13 cellular contexts compared by ENCODE assay signal in genomic region chr6:157984686-157985225, GRCh38. TPM values are rescaled to one million over a fixed set of nuclear protein-coding genes. Genes with fewer than 3 reads are reported as not detected.
DNase-seq lines count a peak whose midpoint lies in the region; FAIRE-seq and TF ChIP-seq lines count a peak whose summit lies in the region.
"Had no signal": no experiment of that assay in that cellular context is flagged by ENCODE, and none has a peak within 500 bp of the region (broad histone marks: within the 10 kb centered on the region; RNA-seq: fewer than 3 reads in every experiment).

No MANE protein-coding gene starts in this region.

- H3K4me2 ChIP-seq in H9 (ENCODE audit: insufficient read depth, insufficient read length, low read length): no peak overlapping the region

- no peak overlapping the region for H3K23ac ChIP-seq in H9 (ENCODE audit: insufficient read length, low read depth, low read length)

- H2BK15ac ChIP-seq in H9 (ENCODE audit: low read depth, low read length): no peak overlapping the region

- no peak overlapping the region for H2BK20ac ChIP-seq in H9 (ENCODE audit: low read depth, low read length, poor library complexity, severe bottlenecking)

- H3K14ac ChIP-seq in H9 (ENCODE audit: insufficient read depth, low read length): 0 out of 2 replicates have a peak overlapping the region, but pooled peaks have one; percentile 35

- no peak overlapping the region for H4K8ac ChIP-seq in H9 (replicated peaks; ENCODE audit: insufficient read length, low read depth, low read length)

- H2BK12ac ChIP-seq in H9 (ENCODE audit: insufficient read length, low read depth, low read length): no peak overlapping the region

- 0 out of 5 replicates have a peak overlapping the region, but pooled peaks of 1 of the 2 experiments have one; percentile 26 for H3K4me3 Mint-ChIP-seq in H9
- peak overlapping the region; percentile 68 for H3K4me3 Mint-ChIP-seq in activated T-helper 1 cell treated with anti-CD3 and anti-CD28 coated beads, Interleukin-12 subunit alpha, Interleukin-12 subunit beta, Interleukin-2, Interleukin-4 antibody, amounts not matched to agents 30 ng/mL and 10 ng/mL and 1 ng/mL, durations not matched to agents 14 hours and 24 hours and 36 hours
- peak overlapping the region; percentile 24 for H3K4me3 Mint-ChIP-seq in mesothelial cell of epicardium
- H3K4me3 Mint-ChIP-seq: memory B cell had no signal

- H3K27me3 Mint-ChIP-seq in H9 (ENCODE audit: low read depth) (peaks cover 15% of the 10 kb centered on the region), mesothelial cell of epicardium (ENCODE audit: low read depth) (no peaks in the 10 kb centered on the region)
- H3K27me3 Mint-ChIP-seq in activated T-helper 1 cell treated with anti-CD3 and anti-CD28 coated beads, Interleukin-12 subunit alpha, Interleukin-12 subunit beta, Interleukin-2, Interleukin-4 antibody, amounts not matched to agents 30 ng/mL and 10 ng/mL and 1 ng/mL, durations not matched to agents 14 hours and 24 hours and 36 hours (ENCODE audit: insufficient read depth): peaks cover 5% of the 10 kb centered on the region
- H3K27me3 Mint-ChIP-seq: memory B cell had no signal

- peak overlapping the region; percentile 87; the same call in 1 of the 2 replicates for H3K4me3 ChIP-seq in ACC112 (ENCODE audit: low read depth, low read length)

- peaks cover 11% of the 10 kb centered on the region for H3K23me2 ChIP-seq in H9 (ENCODE audit: insufficient read length, low read depth, low read length, poor library complexity, severe bottlenecking)

- H3K36me3 Mint-ChIP-seq in H9 (ENCODE audit: insufficient read depth in 1 of 3, low read depth in 3 of 3) (no peaks in the 10 kb centered on the region; a peak in 1 of 7 replicates), mesothelial cell of epicardium (no peaks in the 10 kb centered on the region)
- H3K36me3 Mint-ChIP-seq in activated T-helper 1 cell treated with anti-CD3 and anti-CD28 coated beads, Interleukin-12 subunit alpha, Interleukin-12 subunit beta, Interleukin-2, Interleukin-4 antibody, amounts not matched to agents 30 ng/mL and 10 ng/mL and 1 ng/mL, durations not matched to agents 14 hours and 24 hours and 36 hours (ENCODE audit: low read depth): peaks cover 9% of the 10 kb centered on the region
- H3K36me3 Mint-ChIP-seq: memory B cell had no signal

- H2BK120ac ChIP-seq in H9 (ENCODE audit: low read depth, low read length, poor library complexity, severe bottlenecking): no peak overlapping the region

- no peak overlapping the region for H4K91ac ChIP-seq in H9 (ENCODE audit: insufficient read length, low read depth, low read length)

- H2AFZ ChIP-seq in ACC112 (ENCODE audit: low read length, unreplicated experiment) (no peak overlapping the region), H9 (ENCODE audit: low read length) (no peak overlapping the region)

- FAIRE-seq in RCC 7860 (lab: Jason Lieb, UNC): no peak

- no peak overlapping the region for H3T11ph ChIP-seq in H9 (ENCODE audit: low read length)

- TF ChIP-seq CTCF in H9 (conservative IDR thresholded peaks at IDR 0.05) (no peak), mesothelial cell of epicardium (IDR thresholded peaks at IDR 0.05; ENCODE audit: unreplicated experiment) (no peak), GM10266 (IDR thresholded peaks at IDR 0.05; ENCODE audit: control insufficient read depth, insufficient read depth, low read depth, missing control alignments) (no peak)

- no peak overlapping the region for H2AK5ac ChIP-seq in H9 (ENCODE audit: insufficient read length, low read length)

- no peaks in the 10 kb centered on the region for H3K36me3 ChIP-seq in ACC112 (ENCODE audit: insufficient read depth, low read length)
- H3K36me3 ChIP-seq: ascending aorta, thoracic aorta had no signal

- H3K9me3 Mint-ChIP-seq in H9 (no peaks in the 10 kb centered on the region), mesothelial cell of epicardium (no peaks in the 10 kb centered on the region)
- no peaks in the 10 kb centered on the region for H3K9me3 Mint-ChIP-seq in activated T-helper 1 cell treated with anti-CD3 and anti-CD28 coated beads, Interleukin-12 subunit alpha, Interleukin-12 subunit beta, Interleukin-2, Interleukin-4 antibody, amounts not matched to agents 30 ng/mL and 10 ng/mL and 1 ng/mL, durations not matched to agents 14 hours and 24 hours and 36 hours
- H3K9me3 Mint-ChIP-seq: memory B cell had no signal

- H3K56ac ChIP-seq in H9 (ENCODE audit: insufficient read length, low read depth, low read length): no peak overlapping the region

- H3K79me2 ChIP-seq in ACC112 (ENCODE audit: control insufficient read depth, insufficient read depth, low read length, unreplicated experiment) (peaks cover 75% of the 10 kb centered on the region), H9 (ENCODE audit: insufficient read depth, low read length) (peaks cover 13% of the 10 kb centered on the region)

- H3K27ac Mint-ChIP-seq in H9: peak overlapping the region in 1 of 3 experiments; percentile 97; a peak in 2 of 7 replicates
- peak overlapping the region; percentile 40 for H3K27ac Mint-ChIP-seq in activated T-helper 1 cell treated with anti-CD3 and anti-CD28 coated beads, Interleukin-12 subunit alpha, Interleukin-12 subunit beta, Interleukin-2, Interleukin-4 antibody, amounts not matched to agents 30 ng/mL and 10 ng/mL and 1 ng/mL, durations not matched to agents 14 hours and 24 hours and 36 hours
- peak overlapping the region; percentile 84 for H3K27ac Mint-ChIP-seq in mesothelial cell of epicardium
- H3K27ac Mint-ChIP-seq: memory B cell had no signal

- WGBS in H9 (ENCODE audit: extremely low coverage, insufficient read length, low lambda C conversion rate): no CpG with 5 or more reads among the region's 14 CpGs

- H3K4me1 ChIP-seq in ACC112 (ENCODE audit: control insufficient read depth, insufficient read depth, low read length, unreplicated experiment) (peaks cover 33% of the 10 kb centered on the region), H9 (ENCODE audit: insufficient read depth, low read length) (peaks cover 10% of the 10 kb centered on the region)

- no peak for DNase-seq in H9
- no peak for DNase-seq in activated T-helper 1 cell treated with anti-CD3 and anti-CD28 coated beads, Interleukin-12 subunit alpha, Interleukin-12 subunit beta, Interleukin-2, Interleukin-4 antibody, amounts not matched to agents 30 ng/mL and 10 ng/mL and 1 ng/mL, durations not matched to agents 14 hours and 24 hours and 36 hours (ENCODE audit: low spot score)
- no peak for DNase-seq in mesothelial cell of epicardium (ENCODE audit: low spot score in 2 of 2, unreplicated experiment in 2 of 2)
- DNase-seq in 8988T: no peak
- no peak for DNase-seq in GM10266 (ENCODE audit: extremely low spot score)
- no peak for DNase-seq in stimulated activated naive CD4-positive, alpha-beta T cell treated with Interleukin-2 at 50 U/mL for 16 hours (lab: John Stamatoyannopoulos, UW)
- DNase-seq in RCC 7860 (ENCODE audit: low spot score): no peak
- DNase-seq: DMS153, NCI-H524 treated with DMSO at 0.1 percent for 48 hours had no signal

- H2BK5ac ChIP-seq in H9 (ENCODE audit: insufficient read length, low read length): no peak overlapping the region

- H4K5ac ChIP-seq in H9 (ENCODE audit: insufficient read length, low read depth, low read length): no peak overlapping the region

- no peak overlapping the region for H3K18ac ChIP-seq in H9 (ENCODE audit: insufficient read length, low read depth, low read length)

- H3K27ac ChIP-seq in ACC112 (ENCODE audit: low read depth, low read length) (no peak overlapping the region), H9 (ENCODE audit: insufficient read length, low read depth, low read length) (no peak overlapping the region)

- H4K20me1 ChIP-seq in H9 (ENCODE audit: control insufficient read depth, insufficient read depth, insufficient read length): no peaks in the 10 kb centered on the region

- H3K27me3 ChIP-seq in ACC112 (ENCODE audit: insufficient read depth, low read length): no peaks in the 10 kb centered on the region
- H3K27me3 ChIP-seq in H9 (ENCODE audit: insufficient read depth, low read length): no peaks in the 10 kb centered on the region; the same call in 1 of the 2 replicates
- H3K27me3 ChIP-seq: ascending aorta had no signal

- intact Hi-C loops in activated T-helper 1 cell treated with anti-CD3 and anti-CD28 coated beads, Interleukin-12 subunit alpha, Interleukin-12 subunit beta, Interleukin-2, Interleukin-4 antibody, amounts not matched to agents 30 ng/mL and 10 ng/mL and 1 ng/mL, durations not matched to agents 14 hours and 24 hours and 36 hours (cut with micrococcal nuclease): loop anchor here (5.0 kb wide), 1 partner anchor 183 kb away; the partner anchor contains the start of genes GTF2H5 and SERAC1

- no peaks in the 10 kb centered on the region for H3K79me1 ChIP-seq in H9 (ENCODE audit: insufficient read depth, low read depth, low read length, poor library complexity, severe bottlenecking)

- peaks cover 35 to 46% of the 10 kb centered on the region in 2 experiments for H3K4me1 Mint-ChIP-seq in H9
- H3K4me1 Mint-ChIP-seq in activated T-helper 1 cell treated with anti-CD3 and anti-CD28 coated beads, Interleukin-12 subunit alpha, Interleukin-12 subunit beta, Interleukin-2, Interleukin-4 antibody, amounts not matched to agents 30 ng/mL and 10 ng/mL and 1 ng/mL, durations not matched to agents 14 hours and 24 hours and 36 hours (ENCODE audit: low read depth): peaks cover 56% of the 10 kb centered on the region
- peaks cover 46% of the 10 kb centered on the region for H3K4me1 Mint-ChIP-seq in mesothelial cell of epicardium

- no peak overlapping the region for H3K4ac ChIP-seq in H9 (ENCODE audit: low read depth, low read length)

- H3K9me3 ChIP-seq in H9 (ENCODE audit: control insufficient read depth, low read depth, low read length): no peaks in the 10 kb centered on the region
- H3K9me3 ChIP-seq: ascending aorta, thoracic aorta had no signal

- H3K9ac ChIP-seq in H9 (ENCODE audit: extremely low read depth, insufficient read length, low read length): no peak overlapping the region

RNA-seq across cellular contexts. Expression of gene SYNJ2, which starts 3.1 kb away (rescaled TPM):
- 24.5 and 25.4 TPM in 2 replicates for total RNA-seq in H9 (2021)
- total RNA-seq in activated T-helper 1 cell treated with anti-CD3 and anti-CD28 coated beads, Interleukin-12 subunit alpha, Interleukin-12 subunit beta, Interleukin-2, Interleukin-4 antibody, amounts not matched to agents 30 ng/mL and 10 ng/mL and 1 ng/mL, durations not matched to agents 14 hours and 24 hours and 36 hours: 29.0 and 31.2 TPM in 2 replicates
- 39.6 to 42.7 TPM (median 41.0 TPM) in 3 replicates for total RNA-seq in mesothelial cell of epicardium
